In genomic region chr4:64581422-64581821, GRCh38 we compare ENCODE assay signal across 17 cellular contexts.
A peak's percentile ranks its signal among the peaks of the same experiment; 100 is the strongest.
DNase-seq lines count a peak whose midpoint lies in the region; ATAC-seq, FAIRE-seq and TF ChIP-seq lines count a peak whose summit lies in the region.
"Had no signal": no experiment of that assay in that cellular context is flagged by ENCODE, and none has a peak within 500 bp of the region (broad histone marks: within the 10 kb centered on the region; RNA-seq: fewer than 3 reads in every experiment).

No MANE protein-coding gene starts in this region.

- H3K27me3 ChIP-seq in K562 (ENCODE audit: control insufficient read depth in 2 of 2, insufficient read depth in 2 of 2, low read length in 2 of 2), result no peaks in the 10 kb centered on the region
- H3K27me3 ChIP-seq in keratinocyte (ENCODE audit: control insufficient read depth, extremely low read depth, insufficient read depth, low read length), result no peaks in the 10 kb centered on the region
- H3K27me3 ChIP-seq in thyroid gland, result no peaks in the 10 kb centered on the region
- H3K27me3 ChIP-seq: dorsolateral prefrontal cortex had no signal

- H3K36me3 Mint-ChIP-seq in activated T-helper 2 cell treated with anti-CD3 and anti-CD28 coated beads, Interferon-gamma antibody, Interleukin-2, Interleukin-4, amounts not matched to agents 10 μg/mL and 5 μg/mL and 100 μg/mL, durations not matched to agents 14 hours and 24 hours and 36 hours (ENCODE audit: low read depth), result no peaks in the 10 kb centered on the region

- 0% methylated on average over 2 of the region's 2 CpGs for WGBS in K562 (ENCODE audit: insufficient coverage, low coverage, missing lambda C conversion rate)
- 89 to 94% methylated on average over 2 of the region's 2 CpGs for WGBS in thyroid gland, 2 donors

- TF ChIP-seq POLR2A in K562 (conservative IDR thresholded peaks at IDR 0.05) (no peak), thyroid gland (IDR thresholded peaks at IDR 0.05) (no peak)

- H3K9me3 Mint-ChIP-seq in activated T-helper 2 cell treated with anti-CD3 and anti-CD28 coated beads, Interferon-gamma antibody, Interleukin-2, Interleukin-4, amounts not matched to agents 10 μg/mL and 5 μg/mL and 100 μg/mL, durations not matched to agents 14 hours and 24 hours and 36 hours, result no peaks in the 10 kb centered on the region
- H3K9me3 Mint-ChIP-seq: activated T-cell treated with anti-CD3 and anti-CD28 coated beads, Interleukin-2, amount 50 U/mL, for 24 hours had no signal

- H2AFZ ChIP-seq in K562 (ENCODE audit: low read depth, low read length) (no peak overlapping the region), keratinocyte (ENCODE audit: control insufficient read depth, low read length) (peak overlapping the region; percentile 80)

- no TSS peak for BruUV-seq in K562 (replicated peaks; lab: Mats Ljungman, UMichigan)

- H3K36me3 ChIP-seq in K562 (ENCODE audit: control insufficient read depth, insufficient read depth, low read length) (no peaks in the 10 kb centered on the region), keratinocyte (ENCODE audit: control insufficient read depth in 2 of 2, extremely low read depth in 1 of 2, insufficient read depth in 2 of 2, low read length in 2 of 2) (no peaks in the 10 kb centered on the region), thyroid gland (no peaks in the 10 kb centered on the region)
- H3K36me3 ChIP-seq: lower lobe of right lung had no signal

- no peak overlapping the region for H3K4me3 Mint-ChIP-seq in activated T-helper 2 cell treated with anti-CD3 and anti-CD28 coated beads, Interferon-gamma antibody, Interleukin-2, Interleukin-4, amounts not matched to agents 10 μg/mL and 5 μg/mL and 100 μg/mL, durations not matched to agents 14 hours and 24 hours and 36 hours (ENCODE audit: low read depth)
- H3K4me3 Mint-ChIP-seq: activated T-cell treated with anti-CD3 and anti-CD28 coated beads, Interleukin-2, amount 50 U/mL, for 24 hours; natural killer cell treated with Interleukin-12 subunit alpha and Interleukin-12 subunit beta and Interleukin-15 and Interleukin-18, amount 100 ng/mL, for 72 hours had no signal

- H3K27ac ChIP-seq in K562 (ENCODE audit: extremely low read depth, low read depth, low read length) (no peak overlapping the region), keratinocyte (ENCODE audit: control insufficient read depth, insufficient read depth, low read length) (no peak overlapping the region), thyroid gland (no peak overlapping the region)
- H3K27ac ChIP-seq: dorsolateral prefrontal cortex, lower lobe of right lung had no signal

- H4K20me1 ChIP-seq in K562 (replicated peaks; ENCODE audit: control insufficient read depth, insufficient read depth, low read length) (no peaks in the 10 kb centered on the region), keratinocyte (ENCODE audit: control insufficient read depth, extremely low read depth, insufficient read depth, low read length) (no peaks in the 10 kb centered on the region)

- FAIRE-seq in K562 (lab: Jason Lieb, UNC) (no peak), keratinocyte (lab: Jason Lieb, UNC) (no peak)

- no peak for TF ChIP-seq EP300 in K562 (IDR thresholded peaks at IDR 0.05; ENCODE audit: low read length)

- no peaks in the 10 kb centered on the region for H3K4me1 Mint-ChIP-seq in activated T-helper 2 cell treated with anti-CD3 and anti-CD28 coated beads, Interferon-gamma antibody, Interleukin-2, Interleukin-4, amounts not matched to agents 10 μg/mL and 5 μg/mL and 100 μg/mL, durations not matched to agents 14 hours and 24 hours and 36 hours (ENCODE audit: low read depth)

- POLR2A ChIA-PET in K562 (lab: Yijun Ruan, JAX), result no interaction called here

- H3K4me1 ChIP-seq in K562 (replicated peaks in 1 of 2; ENCODE audit: control insufficient read depth in 2 of 2, insufficient read depth in 2 of 2, low read length in 2 of 2) (no peaks in the 10 kb centered on the region), keratinocyte (ENCODE audit: control insufficient read depth, extremely low read depth, insufficient read depth, low read length) (peaks cover 2% of the 10 kb centered on the region), thyroid gland (no peaks in the 10 kb centered on the region)
- H3K4me1 ChIP-seq: Caco-2, lower lobe of right lung had no signal

- H3K79me2 ChIP-seq in K562 (ENCODE audit: control insufficient read depth, insufficient read depth, low read length) (no peaks in the 10 kb centered on the region), keratinocyte (ENCODE audit: control insufficient read depth, insufficient read depth, low read length) (no peaks in the 10 kb centered on the region)

- H3K4me2 ChIP-seq in K562 (ENCODE audit: insufficient read depth, low read length), result no peak overlapping the region
- H3K4me2 ChIP-seq in keratinocyte (ENCODE audit: control insufficient read depth, extremely low read depth, insufficient read depth, low read depth, low read length), result no peak overlapping the region

- no peaks in the 10 kb centered on the region for H3K27me3 Mint-ChIP-seq in activated T-helper 2 cell treated with anti-CD3 and anti-CD28 coated beads, Interferon-gamma antibody, Interleukin-2, Interleukin-4, amounts not matched to agents 10 μg/mL and 5 μg/mL and 100 μg/mL, durations not matched to agents 14 hours and 24 hours and 36 hours (ENCODE audit: low read depth)
- H3K27me3 Mint-ChIP-seq: activated T-cell treated with anti-CD3 and anti-CD28 coated beads, Interleukin-2, amount 50 U/mL, for 24 hours; natural killer cell treated with Interleukin-12 subunit alpha and Interleukin-12 subunit beta and Interleukin-15 and Interleukin-18, amount 100 ng/mL, for 72 hours had no signal

- intact Hi-C loops in K562 (cut with micrococcal nuclease), result no loop called here
- intact Hi-C loops in cardiac septum (cut with DNase I), result no loop called here
- intact Hi-C loops in activated T-helper 2 cell treated with anti-CD3 and anti-CD28 coated beads, Interferon-gamma antibody, Interleukin-2, Interleukin-4, amounts not matched to agents 10 μg/mL and 5 μg/mL and 100 μg/mL, durations not matched to agents 14 hours and 24 hours and 36 hours (cut with micrococcal nuclease), result no loop called here
- intact Hi-C loops in thyroid gland (cut with DNase I), result no loop called here

- dilution Hi-C loops in keratinocyte (cut with MboI; ENCODE audit: extremely low pct_ligation_motif_present, low sequenced_read_pairs), result no loop called here

- ATAC-seq in K562 (no peak), GM21360 (IDR thresholded peaks at IDR 0.05; ENCODE audit: unreplicated experiment) (no peak)
- ATAC-seq: lower lobe of right lung; natural killer cell treated with Interleukin-12 subunit alpha and Interleukin-12 subunit beta and Interleukin-15 and Interleukin-18, amount 100 ng/mL, for 72 hours had no signal

- no peak overlapping the region for H3K27ac Mint-ChIP-seq in activated T-helper 2 cell treated with anti-CD3 and anti-CD28 coated beads, Interferon-gamma antibody, Interleukin-2, Interleukin-4, amounts not matched to agents 10 μg/mL and 5 μg/mL and 100 μg/mL, durations not matched to agents 14 hours and 24 hours and 36 hours
- H3K27ac Mint-ChIP-seq: activated T-cell treated with anti-CD3 and anti-CD28 coated beads, Interleukin-2, amount 50 U/mL, for 24 hours; natural killer cell treated with Interleukin-12 subunit alpha and Interleukin-12 subunit beta and Interleukin-15 and Interleukin-18, amount 100 ng/mL, for 72 hours had no signal

- TF ChIP-seq RAD21 in K562 (CRISPR knock-in tag; conservative IDR thresholded peaks at IDR 0.05 in 1 of 2, IDR thresholded peaks at IDR 0.05 in 1 of 2), result no peak

- H3K9me3 ChIP-seq in K562 (replicated peaks; ENCODE audit: control insufficient read depth, insufficient read depth, low read depth, low read length) (no peaks in the 10 kb centered on the region), keratinocyte (ENCODE audit: control insufficient read depth, low read depth, low read length) (no peaks in the 10 kb centered on the region), thyroid gland (no peaks in the 10 kb centered on the region)
- H3K9me3 ChIP-seq: Caco-2, lower lobe of right lung had no signal

- H3K9me1 ChIP-seq in K562 (ENCODE audit: control insufficient read depth, insufficient read depth, low read length), result no peaks in the 10 kb centered on the region
- H3K9me1 ChIP-seq in keratinocyte (ENCODE audit: control insufficient read depth, extremely low read depth, insufficient read depth, low read length), result no peaks in the 10 kb centered on the region

- H3K4me3 ChIP-seq in K562 (no peak overlapping the region), keratinocyte (ENCODE audit: control insufficient read depth in 2 of 3, extremely low read depth in 1 of 3, insufficient read depth in 2 of 3, low read depth in 1 of 3, low read length in 3 of 3) (no peak overlapping the region), thyroid gland (replicated peaks in 1 of 3) (no peak overlapping the region)
- H3K4me3 ChIP-seq: dorsolateral prefrontal cortex, lower lobe of right lung had no signal

- in situ Hi-C loops in K562 (cut with MboI), result no loop called here

- DNase-seq in EH (ENCODE audit: low read depth), result peak; percentile 2
- DNase-seq in M059J (ENCODE audit: low read depth), result peak; percentile 58
- no peak for DNase-seq in K562 (ENCODE audit: extremely low read depth in 1 of 4, low spot score in 3 of 4)
- DNase-seq in keratinocyte (ENCODE audit: low read depth, low spot score), result no peak
- no peak for DNase-seq in cardiac septum (ENCODE audit: low spot score)
- DNase-seq in activated T-helper 2 cell treated with anti-CD3 and anti-CD28 coated beads, Interferon-gamma antibody, Interleukin-2, Interleukin-4, amounts not matched to agents 10 μg/mL and 5 μg/mL and 100 μg/mL, durations not matched to agents 14 hours and 24 hours and 36 hours (ENCODE audit: low spot score), result no peak
- no peak for DNase-seq in thyroid gland
- DNase-seq: activated T-cell treated with anti-CD3 and anti-CD28 coated beads, Interleukin-2, amount 50 U/mL, for 24 hours; Caco-2; dorsolateral prefrontal cortex; lower lobe of right lung; NCI-H1092 treated with DMSO at 0.1 percent for 48 hours; NCI-H2171 treated with DMSO at 0.1 percent for 48 hours; SIG-M5; stimulated activated CD4-positive, alpha-beta T cell treated with anti-CD3 and anti-CD28 coated beads, Interleukin-1b, Interleukin-23, amount 100 ng/mL, for 48 hours had no signal

- H3K9ac ChIP-seq in K562 (ENCODE audit: insufficient read depth in 1 of 2, low read depth in 2 of 2, low read length in 2 of 2) (no peak overlapping the region), keratinocyte (ENCODE audit: control insufficient read depth, extremely low read depth, insufficient read depth, low read length) (no peak overlapping the region)

- CTCF ChIA-PET in K562 (lab: Yijun Ruan, JAX; ENCODE audit: low intra/inter-chr PET ratio), result no interaction called here

- TF ChIP-seq CTCF in K562 (IDR thresholded peaks at IDR 0.05 in 2 of 3, conservative IDR thresholded peaks at IDR 0.05 in 1 of 3; ENCODE audit: insufficient read depth in 2 of 3, low read depth in 1 of 3, low read length in 3 of 3) (no peak), keratinocyte (optimal IDR thresholded peaks at IDR 0.05 in 1 of 3, IDR thresholded peaks at IDR 0.05 in 1 of 3, conservative IDR thresholded peaks at IDR 0.05 in 1 of 3; ENCODE audit: extremely low read depth in 1 of 3, insufficient read depth in 2 of 3, low read length in 3 of 3) (no peak), thyroid gland (IDR thresholded peaks at IDR 0.05) (no peak)

TF ChIP-seq in K562, 482 proteins besides CTCF, POLR2A, EP300 and RAD21 (continues in another document):
- TF ChIP-seq PTRF (tag; IDR thresholded peaks at IDR 0.05), result no peak
- TF ChIP-seq MAFF (IDR thresholded peaks at IDR 0.05; ENCODE audit: low read length), result peak; percentile 12; the same call in 1 of the 2 replicates

Comparison
In these comparisons a context has a peak if more than half of its experiments do, and no peak if none do; other contexts are left out.
1. DNase-seq: peak in EH (single experiment) and M059J (single experiment); none in K562 (0 of 4), keratinocyte (single experiment), cardiac septum (single experiment), activated T-helper 2 cell treated with anti-CD3 and anti-CD28 coated beads, Interferon-gamma antibody, Interleukin-2, Interleukin-4, amounts not matched to agents 10 μg/mL and 5 μg/mL and 100 μg/mL, durations not matched to agents 14 hours and 24 hours and 36 hours (single experiment) and thyroid gland (0 of 2).